17 cellular contexts compared by ENCODE assay signal in genomic region chr2:74504591-74504990, GRCh38. TPM values are rescaled to one million over a fixed set of nuclear protein-coding genes. Genes with fewer than 3 reads are reported as not detected.
DNase-seq lines count a peak whose midpoint lies in the region; ATAC-seq, FAIRE-seq and TF ChIP-seq lines count a peak whose summit lies in the region.
"Had no signal": no experiment of that assay in that cellular context is flagged by ENCODE, and none has a peak within 500 bp of the region (broad histone marks: within the 10 kb centered on the region; RNA-seq: fewer than 3 reads in every experiment).

No MANE protein-coding gene starts in this region.

- no peak for ATAC-seq in left ventricle myocardium superior
- ATAC-seq in HG03159 (IDR thresholded peaks at IDR 0.05; ENCODE audit: unreplicated experiment), result no peak
- ATAC-seq: left lobe of liver had no signal

- intact Hi-C loops in left ventricle myocardium inferior (cut with micrococcal nuclease) (no loop called here), left ventricle myocardium superior (cut with micrococcal nuclease) (loop anchor here (5.0 kb wide), 1 partner anchor 83 kb away; no protein-coding TSS in a partner anchor)

- no peak overlapping the region for H4K8ac ChIP-seq in H9 (replicated peaks; ENCODE audit: insufficient read length, low read depth, low read length)

- H3K23ac ChIP-seq in H9 (ENCODE audit: insufficient read length, low read depth, low read length), result no peak overlapping the region

- no peaks in the 10 kb centered on the region for H3K79me1 ChIP-seq in H9 (ENCODE audit: insufficient read depth, low read depth, low read length, poor library complexity, severe bottlenecking)

- H2BK12ac ChIP-seq in H9 (ENCODE audit: insufficient read length, low read depth, low read length), result no peak overlapping the region

- H3K9me3 ChIP-seq in left ventricle myocardium inferior (replicated peaks) (no peaks in the 10 kb centered on the region), subcutaneous abdominal adipose tissue (ENCODE audit: control insufficient read depth in 5 of 5, low read length in 5 of 5) (no peaks in the 10 kb centered on the region), H9 (ENCODE audit: control insufficient read depth, low read depth, low read length) (no peaks in the 10 kb centered on the region)
- H3K9me3 ChIP-seq: BLaER1, ovary, SJSA1 had no signal

- H3K4ac ChIP-seq in H9 (ENCODE audit: low read depth, low read length), result no peak overlapping the region

- H3K27me3 ChIP-seq in left ventricle myocardium inferior (ENCODE audit: low read depth) (peaks cover 83% of the 10 kb centered on the region), brain microvascular endothelial cell (replicated peaks) (peaks cover 7% of the 10 kb centered on the region), subcutaneous abdominal adipose tissue (ENCODE audit: control insufficient read depth in 5 of 5, insufficient read depth in 4 of 5, low read length in 5 of 5) (peaks cover 9 to 26% (median 13%) of the 10 kb centered on the region in 5 donors), H9 (ENCODE audit: insufficient read depth, low read length) (peaks cover 56% of the 10 kb centered on the region)
- H3K27me3 ChIP-seq: ovary had no signal

- H3K4me1 Mint-ChIP-seq in mesothelial cell of epicardium (peaks cover 49% of the 10 kb centered on the region), H9 (peaks cover 56 to 63% of the 10 kb centered on the region in 2 experiments)

- H3K4me1 ChIP-seq in left ventricle myocardium inferior (peaks cover 70% of the 10 kb centered on the region), subcutaneous abdominal adipose tissue (ENCODE audit: control insufficient read depth in 5 of 5, insufficient read depth in 5 of 5, low read length in 5 of 5) (peaks cover 6 to 63% (median 61%) of the 10 kb centered on the region in 5 donors), H9 (ENCODE audit: insufficient read depth, low read length) (peaks cover 4% of the 10 kb centered on the region; the same call in 1 of the 2 replicates)

- no peak overlapping the region for H4K91ac ChIP-seq in H9 (ENCODE audit: insufficient read length, low read depth, low read length)

- no peak overlapping the region for H2AK5ac ChIP-seq in H9 (ENCODE audit: insufficient read length, low read length)

- H3K4me3 Mint-ChIP-seq in mesothelial cell of epicardium, result peak overlapping the region; percentile 68
- peak overlapping the region in 1 of 2 experiments; percentile 85; a peak in 3 of 5 replicates for H3K4me3 Mint-ChIP-seq in H9

- H3K36me3 ChIP-seq in left ventricle myocardium inferior (peaks cover 21% of the 10 kb centered on the region), brain microvascular endothelial cell (replicated peaks) (peaks cover 8% of the 10 kb centered on the region), subcutaneous abdominal adipose tissue (ENCODE audit: control insufficient read depth in 5 of 5, insufficient read depth in 5 of 5, low read length in 5 of 5) (peaks cover 0 to 14% (median 11%) of the 10 kb centered on the region in 5 donors)
- H3K36me3 ChIP-seq: ovary had no signal

- no peaks in the 10 kb centered on the region for H3K79me2 ChIP-seq in H9 (ENCODE audit: insufficient read depth, low read length)

- H2BK120ac ChIP-seq in H9 (ENCODE audit: low read depth, low read length, poor library complexity, severe bottlenecking), result no peak overlapping the region

- H3K9ac ChIP-seq in subcutaneous abdominal adipose tissue (ENCODE audit: low read length in 5 of 5) (peak overlapping the region in 1 of 5 donors; percentile 84), H9 (ENCODE audit: extremely low read depth, insufficient read length, low read length) (no peak overlapping the region)
- H3K9ac ChIP-seq: BLaER1 had no signal

- WGBS in H9 (ENCODE audit: extremely low coverage, insufficient read length, low lambda C conversion rate), result no CpG with 5 or more reads among the region's 3 CpGs

- H3K56ac ChIP-seq in H9 (ENCODE audit: insufficient read length, low read depth, low read length), result no peak overlapping the region

- no peak overlapping the region for H2BK5ac ChIP-seq in H9 (ENCODE audit: insufficient read length, low read length)

- H3K4me3 ChIP-seq in left ventricle myocardium inferior (peak overlapping the region; percentile 80), brain microvascular endothelial cell (ENCODE audit: low read depth, low read length) (peak overlapping the region; percentile 68), subcutaneous abdominal adipose tissue (ENCODE audit: low read depth in 1 of 5, low read length in 5 of 5) (peak overlapping the region in 4 of 5 donors; percentile 74 to 87 (median 82))
- H3K4me3 ChIP-seq: BLaER1, ovary, SJSA1 had no signal

- peak overlapping the region; percentile 93 for H3K27ac ChIP-seq in left ventricle myocardium inferior (replicated peaks)
- H3K27ac ChIP-seq in brain microvascular endothelial cell, result no peak overlapping the region
- no peak overlapping the region for H3K27ac ChIP-seq in subcutaneous abdominal adipose tissue (ENCODE audit: low read depth, low read length)
- H3K27ac ChIP-seq in H9 (ENCODE audit: insufficient read length, low read depth, low read length), result no peak overlapping the region
- H3K27ac ChIP-seq: BLaER1, ovary, SJSA1 had no signal

- no peak for FAIRE-seq in HTR-8/SVneo (lab: Jason Lieb, UNC)

- in situ Hi-C loops in brain microvascular endothelial cell (cut with HindIII; ENCODE audit: low pct_ligation_motif_present, low sequenced_read_pairs), result no loop called here

- TF ChIP-seq CTCF in left ventricle myocardium inferior (IDR thresholded peaks at IDR 0.05; ENCODE audit: borderline replicate concordance) (no peak), brain microvascular endothelial cell (IDR thresholded peaks at IDR 0.05; ENCODE audit: low read depth, low read length, missing control alignments) (no peak), mesothelial cell of epicardium (IDR thresholded peaks at IDR 0.05; ENCODE audit: unreplicated experiment) (no peak), H9 (conservative IDR thresholded peaks at IDR 0.05) (no peak)

- H2BK15ac ChIP-seq in H9 (ENCODE audit: low read depth, low read length), result no peak overlapping the region

- H3K14ac ChIP-seq in H9 (ENCODE audit: insufficient read depth, low read length), result no peak overlapping the region

- peaks cover 16% of the 10 kb centered on the region for H3K36me3 Mint-ChIP-seq in mesothelial cell of epicardium
- peaks cover 24 to 33% (median 24%) of the 10 kb centered on the region in 3 experiments for H3K36me3 Mint-ChIP-seq in H9 (ENCODE audit: insufficient read depth in 1 of 3, low read depth in 3 of 3)

- H3K23me2 ChIP-seq in H9 (ENCODE audit: insufficient read length, low read depth, low read length, poor library complexity, severe bottlenecking), result peaks cover 25% of the 10 kb centered on the region

- no peak overlapping the region for H3K4me2 ChIP-seq in H9 (ENCODE audit: insufficient read depth, insufficient read length, low read length)

- H3K9me3 Mint-ChIP-seq in mesothelial cell of epicardium, result no peaks in the 10 kb centered on the region
- H3K9me3 Mint-ChIP-seq in H9, result peaks cover 3 to 5% of the 10 kb centered on the region in 2 experiments; a peak in 3 of 5 replicates

- no peak overlapping the region for H3K18ac ChIP-seq in H9 (ENCODE audit: insufficient read length, low read depth, low read length)

- no peak for DNase-seq in left ventricle myocardium inferior
- no peak for DNase-seq in left ventricle myocardium superior
- no peak for DNase-seq in brain microvascular endothelial cell
- no peak for DNase-seq in mesothelial cell of epicardium (ENCODE audit: low spot score in 2 of 2, unreplicated experiment in 2 of 2)
- no peak for DNase-seq in H9
- DNase-seq in HTR-8/SVneo (ENCODE audit: insufficient read length, low spot score), result no peak
- DNase-seq: activated CD4-positive, alpha-beta T cell treated with anti-CD3 and anti-CD28 coated beads for 1 hour; activated naive CD4-positive, alpha-beta T cell treated with Interleukin-2 at 50 U/mL for 16 hours; GF-D8 had no signal

- no peak overlapping the region for H2AFZ ChIP-seq in H9 (ENCODE audit: low read length)

- H3T11ph ChIP-seq in H9 (ENCODE audit: low read length), result no peak overlapping the region

- H3K27ac Mint-ChIP-seq in mesothelial cell of epicardium (no peak overlapping the region), H9 (no peak overlapping the region)

- H3K27me3 Mint-ChIP-seq in mesothelial cell of epicardium (ENCODE audit: low read depth) (peaks cover 64% of the 10 kb centered on the region), H9 (ENCODE audit: low read depth) (peaks cover 79% of the 10 kb centered on the region)

- H4K5ac ChIP-seq in H9 (ENCODE audit: insufficient read length, low read depth, low read length), result no peak overlapping the region

- no peak overlapping the region for H2BK20ac ChIP-seq in H9 (ENCODE audit: low read depth, low read length, poor library complexity, severe bottlenecking)

- H4K20me1 ChIP-seq in H9 (ENCODE audit: control insufficient read depth, insufficient read depth, insufficient read length), result no peaks in the 10 kb centered on the region

RNA-seq across cellular contexts. Expression of gene PCGF1, which starts 2.9 kb away (rescaled TPM):
- 20.2 TPM for total RNA-seq in left ventricle myocardium inferior
- total RNA-seq in left ventricle myocardium superior, result 26.8 TPM
- 17.0 to 23.0 TPM (median 20.3 TPM) in 3 replicates for total RNA-seq in mesothelial cell of epicardium
- 23.8 and 28.1 TPM in 2 replicates for total RNA-seq in H9 (2021)

RNA-seq across cellular contexts. Expression of gene LBX2, which starts 5.2 kb away (rescaled TPM):
- 0.25 TPM for total RNA-seq in left ventricle myocardium inferior
- 0.52 TPM for total RNA-seq in left ventricle myocardium superior
- 0.86 to 1.1 TPM (median 0.89 TPM) in 3 replicates for total RNA-seq in mesothelial cell of epicardium
- total RNA-seq in H9 (2021), result 1.1 TPM in 2 replicates

RNA-seq across cellular contexts. Expression of gene TLX2, which starts 9.7 kb away (rescaled TPM):
- total RNA-seq in left ventricle myocardium inferior, result not detected
- not detected for total RNA-seq in left ventricle myocardium superior
- total RNA-seq in mesothelial cell of epicardium, result 0.18 TPM in 1 of 3 replicates, not detected in the others
- 0.20 and 0.26 TPM in 2 replicates for total RNA-seq in H9 (2021)
- total RNA-seq: dermis microvascular lymphatic vessel endothelial cell, glomerular endothelial cell, ovary, SJSA1 had no signal

RNA-seq across cellular contexts. Expression of gene DQX1, which starts 21.4 kb away (rescaled TPM):
- total RNA-seq in left ventricle myocardium inferior (0.11 TPM), left ventricle myocardium superior (not detected), mesothelial cell of epicardium (0.16 to 0.42 TPM (median 0.29 TPM) in 3 replicates), H9 (2021) (0.98 and 1.6 TPM in 2 replicates)
- total RNA-seq: dermis microvascular lymphatic vessel endothelial cell, glomerular endothelial cell, SJSA1 had no signal

RNA-seq across cellular contexts. Expression of gene TTC31, which starts 21.7 kb away (rescaled TPM):
- 9.5 TPM for total RNA-seq in left ventricle myocardium inferior
- total RNA-seq in left ventricle myocardium superior, result 9.4 TPM
- 26.1 to 27.3 TPM (median 26.1 TPM) in 3 replicates for total RNA-seq in mesothelial cell of epicardium
- total RNA-seq in H9 (2021), result 33.3 and 35.2 TPM in 2 replicates
